23 cellular contexts compared by ENCODE assay signal in the genomic region with DNA sequence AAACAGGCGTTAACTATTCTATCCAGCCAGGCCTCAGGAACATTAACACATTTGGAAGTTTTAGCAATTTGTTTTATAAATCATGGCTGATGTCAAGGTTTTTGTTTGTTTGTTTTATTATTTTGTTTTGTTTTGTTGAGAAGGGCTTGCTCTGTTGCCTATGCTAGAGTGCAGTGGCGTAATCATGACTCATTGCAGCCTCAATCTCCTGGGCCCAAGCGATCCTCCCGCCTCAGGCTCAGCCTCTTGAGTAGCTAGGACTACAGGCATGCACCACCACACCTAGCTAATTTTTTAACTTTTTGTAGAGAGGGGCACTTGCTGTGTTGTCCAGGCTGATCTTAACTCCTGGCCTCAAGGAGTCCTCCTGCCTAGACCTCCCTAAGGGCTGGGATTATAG. TPM values are rescaled to one million over a fixed set of nuclear protein-coding genes. Genes with fewer than 3 reads are reported as not detected.
DNase-seq lines count a peak whose midpoint lies in the region; ATAC-seq, FAIRE-seq and TF ChIP-seq lines count a peak whose summit lies in the region.
"Had no signal": no experiment of that assay in that cellular context is flagged by ENCODE, and none has a peak within 500 bp of the region (broad histone marks: within the 10 kb centered on the region; RNA-seq: fewer than 3 reads in every experiment).

No MANE protein-coding gene starts in this region.

- H3K4me3 Mint-ChIP-seq in astrocyte (ENCODE audit: unreplicated experiment) = no peak overlapping the region
- no peak overlapping the region for H3K4me3 Mint-ChIP-seq in activated T-helper 2 cell treated with anti-CD3 and anti-CD28 coated beads, Interferon-gamma antibody, Interleukin-2, Interleukin-4, amounts not matched to agents 10 μg/mL and 5 μg/mL and 100 μg/mL, durations not matched to agents 14 hours and 24 hours and 36 hours (ENCODE audit: low read depth)
- H3K4me3 Mint-ChIP-seq: activated T-helper 1 cell treated with anti-CD3 and anti-CD28 coated beads, Interleukin-12 subunit alpha, Interleukin-12 subunit beta, Interleukin-2, Interleukin-4 antibody, amounts not matched to agents 30 ng/mL and 10 ng/mL and 1 ng/mL, durations not matched to agents 14 hours and 24 hours and 36 hours; H9; IgD-negative memory B cell had no signal

- no peak overlapping the region for H3K4me2 ChIP-seq in astrocyte (ENCODE audit: low read length)

- peaks cover 22% of the 10 kb centered on the region for H3K79me2 ChIP-seq in ACC112 (ENCODE audit: control insufficient read depth, insufficient read depth, low read length, unreplicated experiment)
- peaks cover 26% of the 10 kb centered on the region for H3K79me2 ChIP-seq in astrocyte (ENCODE audit: insufficient read depth, low read length)
- H3K79me2 ChIP-seq: parathyroid adenoma had no signal

- no peak overlapping the region for H3K27ac Mint-ChIP-seq in astrocyte (ENCODE audit: unreplicated experiment)
- H3K27ac Mint-ChIP-seq in activated T-helper 2 cell treated with anti-CD3 and anti-CD28 coated beads, Interferon-gamma antibody, Interleukin-2, Interleukin-4, amounts not matched to agents 10 μg/mL and 5 μg/mL and 100 μg/mL, durations not matched to agents 14 hours and 24 hours and 36 hours = no peak overlapping the region
- H3K27ac Mint-ChIP-seq: activated T-helper 1 cell treated with anti-CD3 and anti-CD28 coated beads, Interleukin-12 subunit alpha, Interleukin-12 subunit beta, Interleukin-2, Interleukin-4 antibody, amounts not matched to agents 30 ng/mL and 10 ng/mL and 1 ng/mL, durations not matched to agents 14 hours and 24 hours and 36 hours; H9; IgD-negative memory B cell had no signal

- no peak for TF ChIP-seq CTCF in astrocyte (IDR thresholded peaks at IDR 0.05; ENCODE audit: insufficient read depth, low read depth, low read length)

- no peak overlapping the region for H3K4me3 ChIP-seq in ACC112 (ENCODE audit: low read depth, low read length)
- H3K4me3 ChIP-seq in astrocyte (ENCODE audit: insufficient read depth, low read depth, low read length) = no peak overlapping the region
- H3K4me3 ChIP-seq: colonic mucosa, spleen had no signal

- peaks cover 8% of the 10 kb centered on the region for H3K4me1 Mint-ChIP-seq in astrocyte (ENCODE audit: low read depth, unreplicated experiment)
- peaks cover 8% of the 10 kb centered on the region for H3K4me1 Mint-ChIP-seq in activated T-helper 2 cell treated with anti-CD3 and anti-CD28 coated beads, Interferon-gamma antibody, Interleukin-2, Interleukin-4, amounts not matched to agents 10 μg/mL and 5 μg/mL and 100 μg/mL, durations not matched to agents 14 hours and 24 hours and 36 hours (ENCODE audit: low read depth)
- H3K4me1 Mint-ChIP-seq: H9 had no signal

- H3K36me3 ChIP-seq in ACC112 (ENCODE audit: insufficient read depth, low read length) = peaks cover 75% of the 10 kb centered on the region
- peaks cover 58% of the 10 kb centered on the region for H3K36me3 ChIP-seq in astrocyte (ENCODE audit: insufficient read depth, low read length)

- H3K27ac ChIP-seq in ACC112 (ENCODE audit: low read depth, low read length) (peak overlapping the region; percentile 78), astrocyte (ENCODE audit: low read depth, low read length) (peak overlapping the region; percentile 43)
- H3K27ac ChIP-seq: colonic mucosa, parathyroid adenoma, spleen had no signal

- no peak for ATAC-seq in HG03095 (IDR thresholded peaks at IDR 0.05; ENCODE audit: unreplicated experiment)
- ATAC-seq: SK-N-SH treated with all-trans-retinoic acid at 6 μM for 48 hours had no signal

- H3K27me3 ChIP-seq in ACC112 (ENCODE audit: insufficient read depth, low read length) = no peaks in the 10 kb centered on the region
- no peaks in the 10 kb centered on the region for H3K27me3 ChIP-seq in astrocyte (ENCODE audit: insufficient read depth, low read length)
- H3K27me3 ChIP-seq: colonic mucosa, spleen had no signal

- no peaks in the 10 kb centered on the region for H3K9me3 ChIP-seq in astrocyte (ENCODE audit: insufficient read depth, low read depth, low read length)
- H3K9me3 ChIP-seq: Caco-2, colonic mucosa, spleen had no signal

- no peaks in the 10 kb centered on the region for H3K9me3 Mint-ChIP-seq in astrocyte (ENCODE audit: unreplicated experiment)
- H3K9me3 Mint-ChIP-seq in activated T-helper 2 cell treated with anti-CD3 and anti-CD28 coated beads, Interferon-gamma antibody, Interleukin-2, Interleukin-4, amounts not matched to agents 10 μg/mL and 5 μg/mL and 100 μg/mL, durations not matched to agents 14 hours and 24 hours and 36 hours = no peaks in the 10 kb centered on the region
- H3K9me3 Mint-ChIP-seq: activated T-helper 1 cell treated with anti-CD3 and anti-CD28 coated beads, Interleukin-12 subunit alpha, Interleukin-12 subunit beta, Interleukin-2, Interleukin-4 antibody, amounts not matched to agents 30 ng/mL and 10 ng/mL and 1 ng/mL, durations not matched to agents 14 hours and 24 hours and 36 hours; H9; IgD-negative memory B cell had no signal

- peak; percentile 47 for DNase-seq in M059J (ENCODE audit: low read depth)
- DNase-seq in astrocyte (ENCODE audit: low read depth) = peak; percentile 11
- DNase-seq in iris pigment epithelial cell (ENCODE audit: low read depth) = peak; percentile 76
- no peak for DNase-seq in hippocampal formation (lab: John Stamatoyannopoulos, UW)
- no peak for DNase-seq in pons (ENCODE audit: low spot score)
- no peak for DNase-seq in activated T-helper 2 cell treated with anti-CD3 and anti-CD28 coated beads, Interferon-gamma antibody, Interleukin-2, Interleukin-4, amounts not matched to agents 10 μg/mL and 5 μg/mL and 100 μg/mL, durations not matched to agents 14 hours and 24 hours and 36 hours (ENCODE audit: low spot score)
- DNase-seq: activated CD4-positive, alpha-beta T cell treated with anti-CD3 and anti-CD28 coated beads, Interleukin-2, amount 50 U/mL, for 4 hours; amniotic stem cell; Caco-2; colonic mucosa; H9; hypothalamus; NCI-H1436 treated with DMSO at 0.1 percent for 48 hours; spleen; stimulated activated naive CD4-positive, alpha-beta T cell treated with Interleukin-2 at 50 U/mL for 16 hours had no signal

- H3K36me3 Mint-ChIP-seq in astrocyte (ENCODE audit: low read depth, unreplicated experiment) = peaks cover 11% of the 10 kb centered on the region
- peaks cover 65% of the 10 kb centered on the region for H3K36me3 Mint-ChIP-seq in activated T-helper 2 cell treated with anti-CD3 and anti-CD28 coated beads, Interferon-gamma antibody, Interleukin-2, Interleukin-4, amounts not matched to agents 10 μg/mL and 5 μg/mL and 100 μg/mL, durations not matched to agents 14 hours and 24 hours and 36 hours (ENCODE audit: low read depth)

- intact Hi-C loops in activated T-helper 2 cell treated with anti-CD3 and anti-CD28 coated beads, Interferon-gamma antibody, Interleukin-2, Interleukin-4, amounts not matched to agents 10 μg/mL and 5 μg/mL and 100 μg/mL, durations not matched to agents 14 hours and 24 hours and 36 hours (cut with micrococcal nuclease) = no loop called here

- H3K9ac ChIP-seq in astrocyte (ENCODE audit: low read length) = no peak overlapping the region
- H3K9ac ChIP-seq: parathyroid adenoma had no signal

- no peak overlapping the region for H2AFZ ChIP-seq in ACC112 (ENCODE audit: low read length, unreplicated experiment)
- H2AFZ ChIP-seq in astrocyte (ENCODE audit: low read depth, low read length) = no peak overlapping the region
- H2AFZ ChIP-seq: parathyroid adenoma had no signal

- peaks cover 11% of the 10 kb centered on the region for H4K20me1 ChIP-seq in astrocyte (ENCODE audit: insufficient read depth, low read length)

- H3K27me3 Mint-ChIP-seq in astrocyte (ENCODE audit: low read depth, unreplicated experiment) = no peaks in the 10 kb centered on the region
- H3K27me3 Mint-ChIP-seq in activated T-helper 2 cell treated with anti-CD3 and anti-CD28 coated beads, Interferon-gamma antibody, Interleukin-2, Interleukin-4, amounts not matched to agents 10 μg/mL and 5 μg/mL and 100 μg/mL, durations not matched to agents 14 hours and 24 hours and 36 hours (ENCODE audit: low read depth) = no peaks in the 10 kb centered on the region
- H3K27me3 Mint-ChIP-seq: IgD-negative memory B cell had no signal

- FAIRE-seq in astrocyte (lab: Jason Lieb, UNC) = no peak
- FAIRE-seq: endothelial cell of umbilical vein, urothelium cell line had no signal

- H3K4me1 ChIP-seq in ACC112 (ENCODE audit: control insufficient read depth, insufficient read depth, low read length, unreplicated experiment) = peaks cover 15% of the 10 kb centered on the region
- H3K4me1 ChIP-seq in astrocyte (ENCODE audit: insufficient read depth, low read length) = peaks cover 8% of the 10 kb centered on the region
- H3K4me1 ChIP-seq: Caco-2, colonic mucosa, parathyroid adenoma, spleen had no signal

RNA-seq across cellular contexts. Expression of a gene that starts 28.3 kb away (rescaled TPM):
- 55.5 and 72.1 TPM in 2 replicates for total RNA-seq in M059J (2014; rRNA removed; shearing (Covaris generic))
- total RNA-seq in astrocyte = 50.2 and 53.2 TPM in 2 replicates
- total RNA-seq in activated T-helper 2 cell treated with anti-CD3 and anti-CD28 coated beads, Interferon-gamma antibody, Interleukin-2, Interleukin-4, amounts not matched to agents 10 μg/mL and 5 μg/mL and 100 μg/mL, durations not matched to agents 14 hours and 24 hours and 36 hours = 129 and 131 TPM in 2 replicates

RNA-seq across cellular contexts. Expression of a gene that starts 42.1 kb away (rescaled TPM):
- 0.44 and 0.47 TPM in 2 replicates for total RNA-seq in M059J (2014; rRNA removed; shearing (Covaris generic))
- total RNA-seq in astrocyte = 1.2 and 1.3 TPM in 2 replicates
- 0.11 and 0.16 TPM in 2 replicates for total RNA-seq in activated T-helper 2 cell treated with anti-CD3 and anti-CD28 coated beads, Interferon-gamma antibody, Interleukin-2, Interleukin-4, amounts not matched to agents 10 μg/mL and 5 μg/mL and 100 μg/mL, durations not matched to agents 14 hours and 24 hours and 36 hours

RNA-seq across cellular contexts. Expression of a gene that starts 42.4 kb away (rescaled TPM):
- total RNA-seq in M059J (2014; rRNA removed; shearing (Covaris generic)) = 20.3 and 20.9 TPM in 2 replicates
- 18.5 and 19.3 TPM in 2 replicates for total RNA-seq in astrocyte
- total RNA-seq in activated T-helper 2 cell treated with anti-CD3 and anti-CD28 coated beads, Interferon-gamma antibody, Interleukin-2, Interleukin-4, amounts not matched to agents 10 μg/mL and 5 μg/mL and 100 μg/mL, durations not matched to agents 14 hours and 24 hours and 36 hours = 16.3 and 16.5 TPM in 2 replicates

Comparison
In these comparisons a context has a peak if more than half of its experiments do, and no peak if none do; other contexts are left out.
1. DNase-seq: peak in M059J (single experiment), astrocyte (single experiment) and iris pigment epithelial cell (single experiment); none in hippocampal formation (0 of 2), pons (single experiment) and activated T-helper 2 cell treated with anti-CD3 and anti-CD28 coated beads, Interferon-gamma antibody, Interleukin-2, Interleukin-4, amounts not matched to agents 10 μg/mL and 5 μg/mL and 100 μg/mL, durations not matched to agents 14 hours and 24 hours and 36 hours (single experiment).